Comparison of ENCODE assay signal across 2 cellular contexts in the genomic region with DNA sequence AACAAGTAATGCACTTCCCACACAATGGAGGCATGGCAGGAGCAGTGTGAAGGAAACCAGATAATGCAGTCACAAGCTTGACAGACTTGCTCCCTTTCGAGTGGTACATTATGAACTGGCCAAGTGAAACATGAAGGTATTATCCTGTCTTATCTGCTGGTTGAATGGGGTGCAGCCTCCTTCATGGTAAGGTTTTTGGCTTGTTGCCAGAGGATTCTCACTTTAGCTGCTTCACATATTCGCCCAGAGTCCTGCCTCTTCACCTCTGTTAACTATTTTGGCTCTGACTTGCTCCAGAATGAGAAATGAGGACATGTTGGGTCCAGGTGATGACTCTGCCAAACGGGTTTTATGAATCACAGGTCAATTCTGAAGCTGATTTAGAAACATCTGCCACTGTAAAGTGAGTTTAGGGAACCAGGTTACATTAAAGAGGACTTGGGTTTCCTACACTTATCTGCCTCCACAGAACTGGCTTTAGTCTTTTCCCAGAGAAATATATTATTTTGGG.
TF ChIP-seq lines count a peak whose summit lies in the region.

No MANE protein-coding gene starts in this region.

TF ChIP-seq in GM23338, 12 proteins besides CTCF, POLR2A, EP300 and RAD21:
- TF ChIP-seq EZH2 (IDR thresholded peaks at IDR 0.05; ENCODE audit: low read depth, unreplicated experiment) (no peak), ZNF114 (CRISPR knock-in tag; IDR thresholded peaks at IDR 0.05) (no peak), ZNF331 (CRISPR knock-in tag; IDR thresholded peaks at IDR 0.05; ENCODE audit: low read depth) (no peak), STAT1 (IDR thresholded peaks at IDR 0.05; ENCODE audit: unreplicated experiment) (no peak), CREB1 (CRISPR knock-in tag; IDR thresholded peaks at IDR 0.05; ENCODE audit: low read depth) (no peak), POLR2AphosphoS5 (IDR thresholded peaks at IDR 0.05; ENCODE audit: low read depth) (no peak)
- TF ChIP-seq, protein P1, sequence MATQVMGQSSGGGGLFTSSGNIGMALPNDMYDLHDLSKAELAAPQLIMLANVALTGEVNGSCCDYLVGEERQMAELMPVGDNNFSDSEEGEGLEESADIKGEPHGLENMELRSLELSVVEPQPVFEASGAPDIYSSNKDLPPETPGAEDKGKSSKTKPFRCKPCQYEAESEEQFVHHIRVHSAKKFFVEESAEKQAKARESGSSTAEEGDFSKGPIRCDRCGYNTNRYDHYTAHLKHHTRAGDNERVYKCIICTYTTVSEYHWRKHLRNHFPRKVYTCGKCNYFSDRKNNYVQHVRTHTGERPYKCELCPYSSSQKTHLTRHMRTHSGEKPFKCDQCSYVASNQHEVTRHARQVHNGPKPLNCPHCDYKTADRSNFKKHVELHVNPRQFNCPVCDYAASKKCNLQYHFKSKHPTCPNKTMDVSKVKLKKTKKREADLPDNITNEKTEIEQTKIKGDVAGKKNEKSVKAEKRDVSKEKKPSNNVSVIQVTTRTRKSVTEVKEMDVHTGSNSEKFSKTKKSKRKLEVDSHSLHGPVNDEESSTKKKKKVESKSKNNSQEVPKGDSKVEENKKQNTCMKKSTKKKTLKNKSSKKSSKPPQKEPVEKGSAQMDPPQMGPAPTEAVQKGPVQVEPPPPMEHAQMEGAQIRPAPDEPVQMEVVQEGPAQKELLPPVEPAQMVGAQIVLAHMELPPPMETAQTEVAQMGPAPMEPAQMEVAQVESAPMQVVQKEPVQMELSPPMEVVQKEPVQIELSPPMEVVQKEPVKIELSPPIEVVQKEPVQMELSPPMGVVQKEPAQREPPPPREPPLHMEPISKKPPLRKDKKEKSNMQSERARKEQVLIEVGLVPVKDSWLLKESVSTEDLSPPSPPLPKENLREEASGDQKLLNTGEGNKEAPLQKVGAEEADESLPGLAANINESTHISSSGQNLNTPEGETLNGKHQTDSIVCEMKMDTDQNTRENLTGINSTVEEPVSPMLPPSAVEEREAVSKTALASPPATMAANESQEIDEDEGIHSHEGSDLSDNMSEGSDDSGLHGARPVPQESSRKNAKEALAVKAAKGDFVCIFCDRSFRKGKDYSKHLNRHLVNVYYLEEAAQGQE (IDR thresholded peaks at IDR 0.05; ENCODE audit: unreplicated experiment) = no peak
- TF ChIP-seq, protein P2, sequence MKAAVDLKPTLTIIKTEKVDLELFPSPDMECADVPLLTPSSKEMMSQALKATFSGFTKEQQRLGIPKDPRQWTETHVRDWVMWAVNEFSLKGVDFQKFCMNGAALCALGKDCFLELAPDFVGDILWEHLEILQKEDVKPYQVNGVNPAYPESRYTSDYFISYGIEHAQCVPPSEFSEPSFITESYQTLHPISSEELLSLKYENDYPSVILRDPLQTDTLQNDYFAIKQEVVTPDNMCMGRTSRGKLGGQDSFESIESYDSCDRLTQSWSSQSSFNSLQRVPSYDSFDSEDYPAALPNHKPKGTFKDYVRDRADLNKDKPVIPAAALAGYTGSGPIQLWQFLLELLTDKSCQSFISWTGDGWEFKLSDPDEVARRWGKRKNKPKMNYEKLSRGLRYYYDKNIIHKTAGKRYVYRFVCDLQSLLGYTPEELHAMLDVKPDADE (IDR thresholded peaks at IDR 0.05) = no peak
- TF ChIP-seq, protein P3, sequence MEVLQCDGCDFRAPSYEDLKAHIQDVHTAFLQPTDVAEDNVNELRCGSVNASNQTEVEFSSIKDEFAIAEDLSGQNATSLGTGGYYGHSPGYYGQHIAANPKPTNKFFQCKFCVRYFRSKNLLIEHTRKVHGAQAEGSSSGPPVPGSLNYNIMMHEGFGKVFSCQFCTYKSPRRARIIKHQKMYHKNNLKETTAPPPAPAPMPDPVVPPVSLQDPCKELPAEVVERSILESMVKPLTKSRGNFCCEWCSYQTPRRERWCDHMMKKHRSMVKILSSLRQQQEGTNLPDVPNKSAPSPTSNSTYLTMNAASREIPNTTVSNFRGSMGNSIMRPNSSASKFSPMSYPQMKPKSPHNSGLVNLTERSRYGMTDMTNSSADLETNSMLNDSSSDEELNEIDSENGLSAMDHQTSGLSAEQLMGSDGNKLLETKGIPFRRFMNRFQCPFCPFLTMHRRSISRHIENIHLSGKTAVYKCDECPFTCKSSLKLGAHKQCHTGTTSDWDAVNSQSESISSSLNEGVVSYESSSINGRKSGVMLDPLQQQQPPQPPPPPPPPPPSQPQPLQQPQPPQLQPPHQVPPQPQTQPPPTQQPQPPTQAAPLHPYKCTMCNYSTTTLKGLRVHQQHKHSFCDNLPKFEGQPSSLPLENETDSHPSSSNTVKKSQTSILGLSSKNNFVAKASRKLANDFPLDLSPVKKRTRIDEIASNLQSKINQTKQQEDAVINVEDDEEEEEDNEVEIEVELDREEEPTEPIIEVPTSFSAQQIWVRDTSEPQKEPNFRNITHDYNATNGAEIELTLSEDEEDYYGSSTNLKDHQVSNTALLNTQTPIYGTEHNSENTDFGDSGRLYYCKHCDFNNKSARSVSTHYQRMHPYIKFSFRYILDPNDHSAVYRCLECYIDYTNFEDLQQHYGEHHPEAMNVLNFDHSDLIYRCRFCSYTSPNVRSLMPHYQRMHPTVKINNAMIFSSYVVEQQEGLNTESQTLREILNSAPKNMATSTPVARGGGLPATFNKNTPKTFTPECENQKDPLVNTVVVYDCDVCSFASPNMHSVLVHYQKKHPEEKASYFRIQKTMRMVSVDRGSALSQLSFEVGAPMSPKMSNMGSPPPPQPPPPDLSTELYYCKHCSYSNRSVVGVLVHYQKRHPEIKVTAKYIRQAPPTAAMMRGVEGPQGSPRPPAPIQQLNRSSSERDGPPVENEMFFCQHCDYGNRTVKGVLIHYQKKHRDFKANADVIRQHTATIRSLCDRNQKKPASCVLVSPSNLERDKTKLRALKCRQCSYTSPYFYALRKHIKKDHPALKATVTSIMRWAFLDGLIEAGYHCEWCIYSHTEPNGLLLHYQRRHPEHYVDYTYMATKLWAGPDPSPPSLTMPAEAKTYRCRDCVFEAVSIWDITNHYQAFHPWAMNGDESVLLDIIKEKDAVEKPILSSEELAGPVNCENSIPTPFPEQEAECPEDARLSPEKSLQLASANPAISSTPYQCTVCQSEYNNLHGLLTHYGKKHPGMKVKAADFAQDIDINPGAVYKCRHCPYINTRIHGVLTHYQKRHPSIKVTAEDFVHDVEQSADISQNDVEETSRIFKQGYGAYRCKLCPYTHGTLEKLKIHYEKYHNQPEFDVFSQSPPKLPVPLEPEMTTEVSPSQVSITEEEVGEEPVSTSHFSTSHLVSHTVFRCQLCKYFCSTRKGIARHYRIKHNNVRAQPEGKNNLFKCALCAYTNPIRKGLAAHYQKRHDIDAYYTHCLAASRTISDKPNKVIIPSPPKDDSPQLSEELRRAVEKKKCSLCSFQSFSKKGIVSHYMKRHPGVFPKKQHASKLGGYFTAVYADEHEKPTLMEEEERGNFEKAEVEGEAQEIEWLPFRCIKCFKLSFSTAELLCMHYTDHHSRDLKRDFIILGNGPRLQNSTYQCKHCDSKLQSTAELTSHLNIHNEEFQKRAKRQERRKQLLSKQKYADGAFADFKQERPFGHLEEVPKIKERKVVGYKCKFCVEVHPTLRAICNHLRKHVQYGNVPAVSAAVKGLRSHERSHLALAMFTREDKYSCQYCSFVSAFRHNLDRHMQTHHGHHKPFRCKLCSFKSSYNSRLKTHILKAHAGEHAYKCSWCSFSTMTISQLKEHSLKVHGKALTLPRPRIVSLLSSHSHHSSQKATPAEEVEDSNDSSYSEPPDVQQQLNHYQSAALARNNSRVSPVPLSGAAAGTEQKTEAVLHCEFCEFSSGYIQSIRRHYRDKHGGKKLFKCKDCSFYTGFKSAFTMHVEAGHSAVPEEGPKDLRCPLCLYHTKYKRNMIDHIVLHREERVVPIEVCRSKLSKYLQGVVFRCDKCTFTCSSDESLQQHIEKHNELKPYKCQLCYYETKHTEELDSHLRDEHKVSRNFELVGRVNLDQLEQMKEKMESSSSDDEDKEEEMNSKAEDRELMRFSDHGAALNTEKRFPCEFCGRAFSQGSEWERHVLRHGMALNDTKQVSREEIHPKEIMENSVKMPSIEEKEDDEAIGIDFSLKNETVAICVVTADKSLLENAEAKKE (CRISPR knock-in tag; IDR thresholded peaks at IDR 0.05) = no peak

TF ChIP-seq in H1, 55 proteins besides CTCF, POLR2A, EP300 and RAD21:
- no peak for TF ChIP-seq GABPA (IDR thresholded peaks at IDR 0.05; ENCODE audit: borderline replicate concordance, insufficient read depth, low read length)
